Comparison of ENCODE assay signal across 8 cellular contexts in genomic region chr11:93236741-93237675, GRCh38. TPM values are rescaled to one million over a fixed set of nuclear protein-coding genes. Genes with fewer than 3 reads are reported as not detected.
DNase-seq lines count a peak whose midpoint lies in the region; ATAC-seq, FAIRE-seq and TF ChIP-seq lines count a peak whose summit lies in the region.

No MANE protein-coding gene starts in this region.

- ATAC-seq in HG03565 (IDR thresholded peaks at IDR 0.05; ENCODE audit: unreplicated experiment), result peak; percentile 64
- ATAC-seq in RWPE2 (ENCODE audit: low read depth), result peak; percentile 81
- ATAC-seq in natural killer cell treated with Interleukin-12 subunit alpha and Interleukin-12 subunit beta and Interleukin-15 and Interleukin-18, amount 100 ng/mL, for 72 hours, result no peak
- no peak for ATAC-seq in GM21526 (IDR thresholded peaks at IDR 0.05; ENCODE audit: low FRiP score, unreplicated experiment)

- H3K36me3 ChIP-seq in RWPE2 (ENCODE audit: low read depth), result no peaks in the 10 kb centered on the region

- H3K4me3 ChIP-seq in RWPE2 (ENCODE audit: severe bottlenecking) (no peak overlapping the region), fibroblast of villous mesenchyme (ENCODE audit: low read depth, low read length) (no peak overlapping the region)

- FAIRE-seq in GM19239 (lab: Jason Lieb, UNC), result peak; percentile 74

- H3K4me3 Mint-ChIP-seq in natural killer cell treated with Interleukin-12 subunit alpha and Interleukin-12 subunit beta and Interleukin-15 and Interleukin-18, amount 100 ng/mL, for 72 hours, result no peak overlapping the region

- no peak overlapping the region for H3K27ac Mint-ChIP-seq in natural killer cell treated with Interleukin-12 subunit alpha and Interleukin-12 subunit beta and Interleukin-15 and Interleukin-18, amount 100 ng/mL, for 72 hours

- DNase-seq in DMS 273 treated with DMSO at 0.1 percent for 48 hours (lab: John Stamatoyannopoulos, UW) (peak; percentile 15), GM19239 (ENCODE audit: insufficient read length, low spot score) (no peak), RWPE2 (ENCODE audit: low spot score) (no peak), fibroblast of villous mesenchyme (ENCODE audit: low read depth) (peak; percentile 38), pons (ENCODE audit: low spot score) (peak; percentile 54)
- DNase-seq in natural killer cell treated with Interleukin-12 subunit alpha and Interleukin-12 subunit beta and Interleukin-15 and Interleukin-18, amount 100 ng/mL, for 72 hours (ENCODE audit: low spot score), result no peak

- H3K27ac ChIP-seq in RWPE2 (ENCODE audit: poor library complexity, severe bottlenecking), result no peak overlapping the region

- no peaks in the 10 kb centered on the region for H3K27me3 ChIP-seq in RWPE2 (ENCODE audit: insufficient read depth, poor library complexity, severe bottlenecking)

- peaks cover 32 to 50% of the 10 kb centered on the region in 2 donors for H3K27me3 Mint-ChIP-seq in natural killer cell treated with Interleukin-12 subunit alpha and Interleukin-12 subunit beta and Interleukin-15 and Interleukin-18, amount 100 ng/mL, for 72 hours

- peak; percentile 56 for TF ChIP-seq CTCF in RWPE2 (IDR thresholded peaks at IDR 0.05; ENCODE audit: poor library complexity, severe bottlenecking)
- TF ChIP-seq CTCF in fibroblast of villous mesenchyme (IDR thresholded peaks at IDR 0.05; ENCODE audit: insufficient read depth, low read depth, low read length), result peak; percentile 64

- H3K36me3 Mint-ChIP-seq in natural killer cell treated with Interleukin-12 subunit alpha and Interleukin-12 subunit beta and Interleukin-15 and Interleukin-18, amount 100 ng/mL, for 72 hours, result no peaks in the 10 kb centered on the region

- H3K9me3 ChIP-seq in RWPE2 (ENCODE audit: severe bottlenecking), result no peaks in the 10 kb centered on the region

- no peaks in the 10 kb centered on the region for H3K4me1 Mint-ChIP-seq in natural killer cell treated with Interleukin-12 subunit alpha and Interleukin-12 subunit beta and Interleukin-15 and Interleukin-18, amount 100 ng/mL, for 72 hours (ENCODE audit: low read depth in 2 of 2)

- H3K4me1 ChIP-seq in RWPE2 (ENCODE audit: insufficient read depth, poor library complexity, severe bottlenecking), result no peaks in the 10 kb centered on the region

- no peaks in the 10 kb centered on the region for H3K9me3 Mint-ChIP-seq in natural killer cell treated with Interleukin-12 subunit alpha and Interleukin-12 subunit beta and Interleukin-15 and Interleukin-18, amount 100 ng/mL, for 72 hours

RNA-seq across cellular contexts. Expression of gene SLC36A4, which starts 39.2 kb away (rescaled TPM):
- total RNA-seq in fibroblast of villous mesenchyme, result 11.9 and 13.4 TPM in 2 replicates
- total RNA-seq in natural killer cell treated with Interleukin-12 subunit alpha and Interleukin-12 subunit beta and Interleukin-15 and Interleukin-18, amount 100 ng/mL, for 72 hours, result 10 to 100 TPM; 13.6 to 17.2 TPM

Comparison
In these comparisons a context has a peak if more than half of its experiments do, and no peak if none do; other contexts are left out.
1. DNase-seq: peak in DMS 273 treated with DMSO at 0.1 percent for 48 hours (single experiment), fibroblast of villous mesenchyme (single experiment) and pons (single experiment); none in GM19239 (single experiment), RWPE2 (single experiment) and natural killer cell treated with Interleukin-12 subunit alpha and Interleukin-12 subunit beta and Interleukin-15 and Interleukin-18, amount 100 ng/mL, for 72 hours (single experiment).
2. ATAC-seq: peak in HG03565 (single experiment) and RWPE2 (single experiment); none in natural killer cell treated with Interleukin-12 subunit alpha and Interleukin-12 subunit beta and Interleukin-15 and Interleukin-18, amount 100 ng/mL, for 72 hours (0 of 2) and GM21526 (single experiment).